14 cellular contexts compared by ENCODE assay signal in the genomic region with DNA sequence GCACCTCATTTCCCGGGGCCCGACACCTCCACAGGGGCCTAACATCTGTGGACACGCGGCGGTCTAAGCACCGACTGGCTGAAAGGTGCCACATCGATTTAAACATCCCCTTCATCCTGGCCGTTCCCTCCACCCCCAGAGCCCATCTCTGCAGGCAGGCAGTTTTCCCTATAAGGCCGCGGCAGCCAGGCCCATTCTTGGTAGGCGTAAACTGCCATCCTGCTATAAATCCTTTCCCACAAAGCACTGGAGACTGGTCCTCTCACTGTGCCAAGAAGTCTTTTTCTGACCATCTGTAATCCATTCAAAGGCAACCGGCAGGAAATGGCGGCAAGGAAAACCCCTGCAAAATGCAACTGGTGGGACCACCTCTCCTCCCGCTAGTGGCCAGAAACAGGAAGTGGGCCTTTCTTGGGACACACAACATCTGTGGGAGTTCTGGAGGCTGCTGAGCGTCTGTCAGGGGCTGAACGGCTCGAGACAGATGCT. TPM values are rescaled to one million over a fixed set of nuclear protein-coding genes. Genes with fewer than 3 reads are reported as not detected.
DNase-seq lines count a peak whose midpoint lies in the region; ATAC-seq and TF ChIP-seq lines count a peak whose summit lies in the region.
"Had no signal": no experiment of that assay in that cellular context is flagged by ENCODE, and none has a peak within 500 bp of the region (broad histone marks: within the 10 kb centered on the region; RNA-seq: fewer than 3 reads in every experiment).

No MANE protein-coding gene starts in this region.

- 79 to 89% methylated on average over 2 to 17 of the region's 17 CpGs for WGBS in endodermal cell (ENCODE audit: insufficient coverage in 1 of 2, insufficient read length in 1 of 2), 2 experiments
- no CpG with 5 or more reads among the region's 17 CpGs for WGBS in neuronal stem cell (ENCODE audit: extremely low coverage in 2 of 2, insufficient read length in 2 of 2, insufficient replicate concordance in 1 of 2), 2 donors

- H2AK5ac ChIP-seq in neuronal stem cell (ENCODE audit: low read depth, low read length): no peak overlapping the region

- H3K27me3 Mint-ChIP-seq in CD4-positive, CD25-positive, alpha-beta regulatory T cell: no peaks in the 10 kb centered on the region
- no peaks in the 10 kb centered on the region for H3K27me3 Mint-ChIP-seq in endodermal cell (ENCODE audit: insufficient read depth)
- H3K27me3 Mint-ChIP-seq: activated naive CD8-positive, alpha-beta T cell had no signal

- peaks cover 39 to 83% (median 69%) of the 10 kb centered on the region in 4 donors for H3K4me1 Mint-ChIP-seq in CD4-positive, CD25-positive, alpha-beta regulatory T cell
- H3K4me1 Mint-ChIP-seq in endodermal cell: peaks cover 51% of the 10 kb centered on the region

- peaks cover 3% of the 10 kb centered on the region for H3K79me1 ChIP-seq in neuronal stem cell (ENCODE audit: low read depth, low read length)

- no peak overlapping the region for H4K91ac ChIP-seq in neuronal stem cell (ENCODE audit: low read depth, low read length, poor library complexity)

- H3K4me1 ChIP-seq in CD4-positive, CD25-positive, alpha-beta regulatory T cell (ENCODE audit: control insufficient read depth, insufficient read depth, low read length, poor library complexity, severe bottlenecking): peaks cover 66% of the 10 kb centered on the region
- peaks cover 12% of the 10 kb centered on the region for H3K4me1 ChIP-seq in endodermal cell (ENCODE audit: control insufficient read depth, insufficient read depth, low read length)
- peaks cover 9 to 15% of the 10 kb centered on the region in 2 donors for H3K4me1 ChIP-seq in neuronal stem cell (ENCODE audit: control insufficient read depth in 2 of 2, insufficient read depth in 1 of 2, low read depth in 1 of 2, low read length in 2 of 2)

- no peak for TF ChIP-seq CTCF in NB4 (IDR thresholded peaks at IDR 0.05; ENCODE audit: low read depth, low read length)
- peak; percentile 27 for TF ChIP-seq CTCF in endodermal cell (conservative IDR thresholded peaks at IDR 0.05)
- no peak for TF ChIP-seq CTCF in WERI-Rb-1 (IDR thresholded peaks at IDR 0.05; ENCODE audit: low read depth, low read length)
- TF ChIP-seq CTCF in GM13976 (IDR thresholded peaks at IDR 0.05; ENCODE audit: borderline replicate concordance, control extremely low read depth, extremely low read depth, insufficient read depth, missing control alignments): no peak

- H3K4me2 ChIP-seq in neuronal stem cell (ENCODE audit: insufficient read depth, low read length, poor library complexity, severe bottlenecking): no peak overlapping the region

- H3K14ac ChIP-seq in neuronal stem cell (ENCODE audit: low read length): no peak overlapping the region

- no peak for DNase-seq in CD4-positive, CD25-positive, alpha-beta regulatory T cell
- DNase-seq in NB4 (ENCODE audit: low read depth): peak; percentile 61
- DNase-seq in endodermal cell: no peak
- no peak for DNase-seq in neuronal stem cell (ENCODE audit: low spot score)
- no peak for DNase-seq in WERI-Rb-1
- no peak for DNase-seq in GM13976 (ENCODE audit: low spot score)
- DNase-seq in nucleus accumbens (lab: John Stamatoyannopoulos, UW): no peak
- DNase-seq: activated CD4-positive, alpha-beta T cell treated with anti-CD3 and anti-CD28 coated beads for 1 hour; effector CD8-positive, alpha-beta T cell; naive B cell; SHP77 treated with DMSO at 0.1 percent for 48 hours had no signal

- H3K4me3 ChIP-seq in CD4-positive, CD25-positive, alpha-beta regulatory T cell (ENCODE audit: low read depth, low read length): peak overlapping the region; percentile 1
- H3K4me3 ChIP-seq in NB4 (ENCODE audit: low read depth, low read length): no peak overlapping the region
- no peak overlapping the region for H3K4me3 ChIP-seq in endodermal cell (ENCODE audit: low read length)
- H3K4me3 ChIP-seq in neuronal stem cell (ENCODE audit: low read length in 2 of 2): no peak overlapping the region
- no peak overlapping the region for H3K4me3 ChIP-seq in WERI-Rb-1 (ENCODE audit: low read depth, low read length)

- H2BK5ac ChIP-seq in neuronal stem cell (ENCODE audit: low read length): no peak overlapping the region

- H3K9ac ChIP-seq in endodermal cell (ENCODE audit: extremely low read depth, low read length, poor library complexity, severe bottlenecking) (no peak overlapping the region), neuronal stem cell (ENCODE audit: low read depth, low read length, poor library complexity) (no peak overlapping the region)

- no peaks in the 10 kb centered on the region for H3K36me3 ChIP-seq in CD4-positive, CD25-positive, alpha-beta regulatory T cell (ENCODE audit: control insufficient read depth, insufficient read depth, low read length)
- H3K36me3 ChIP-seq in endodermal cell (ENCODE audit: control insufficient read depth, insufficient read depth, low read length) (no peaks in the 10 kb centered on the region), neuronal stem cell (replicated peaks in 1 of 2; ENCODE audit: control insufficient read depth in 2 of 2, insufficient read depth in 2 of 2, low read length in 2 of 2) (no peaks in the 10 kb centered on the region), WERI-Rb-1 (no peaks in the 10 kb centered on the region)

- ATAC-seq in CD4-positive, CD25-positive, alpha-beta regulatory T cell (ENCODE audit: low read depth in 2 of 2): no peak
- ATAC-seq in HG02588 (IDR thresholded peaks at IDR 0.05; ENCODE audit: unreplicated experiment): no peak
- ATAC-seq: stimulated activated effector memory CD8-positive, alpha-beta T cell treated with anti-CD3 and anti-CD28 coated beads, Interleukin-12 subunit alpha, Interleukin-12 subunit beta, amount 100 ng/mL, for 72 hours had no signal

- H3K18ac ChIP-seq in neuronal stem cell (ENCODE audit: low read length): peak overlapping the region; percentile 24

- peaks cover 7% of the 10 kb centered on the region for H3K36me3 Mint-ChIP-seq in CD4-positive, CD25-positive, alpha-beta regulatory T cell
- H3K36me3 Mint-ChIP-seq in endodermal cell (ENCODE audit: low read depth): no peaks in the 10 kb centered on the region
- H3K36me3 Mint-ChIP-seq: naive B cell; stimulated activated effector memory CD8-positive, alpha-beta T cell treated with anti-CD3 and anti-CD28 coated beads, Interleukin-12 subunit alpha, Interleukin-12 subunit beta, amount 100 ng/mL, for 72 hours had no signal

- no peak overlapping the region for H3K23ac ChIP-seq in neuronal stem cell (ENCODE audit: low read depth, low read length, poor library complexity)

- no peak for TF ChIP-seq POLR2A in NB4 (IDR thresholded peaks at IDR 0.05; ENCODE audit: extremely low read depth, insufficient read length)

- in situ Hi-C loops in GM13976 (cut with MboI; ENCODE audit: low sequenced_read_pairs, unreplicated experiment): no loop called here

- H3K4ac ChIP-seq in neuronal stem cell (ENCODE audit: low read length): no peak overlapping the region

- H2AFZ ChIP-seq in neuronal stem cell (ENCODE audit: low read length): peak overlapping the region; percentile 64

- H3K27ac ChIP-seq in CD4-positive, CD25-positive, alpha-beta regulatory T cell (ENCODE audit: insufficient read depth, low read length, poor library complexity, severe bottlenecking): no peak overlapping the region
- H3K27ac ChIP-seq in endodermal cell (ENCODE audit: low read depth, low read length) (peak overlapping the region; percentile 1), neuronal stem cell (replicated peaks; ENCODE audit: low read length) (no peak overlapping the region), WERI-Rb-1 (no peak overlapping the region)

- H4K8ac ChIP-seq in neuronal stem cell (ENCODE audit: low read depth, low read length): no peak overlapping the region

- H3K27me3 ChIP-seq in CD4-positive, CD25-positive, alpha-beta regulatory T cell (ENCODE audit: control insufficient read depth, insufficient read depth, low read length): no peaks in the 10 kb centered on the region
- H3K27me3 ChIP-seq in endodermal cell (ENCODE audit: control insufficient read depth, insufficient read depth, low read length, poor library complexity, severe bottlenecking): no peaks in the 10 kb centered on the region
- H3K27me3 ChIP-seq in neuronal stem cell (ENCODE audit: control insufficient read depth in 3 of 3, insufficient read depth in 3 of 3, low read depth in 1 of 3, low read length in 3 of 3): no peaks in the 10 kb centered on the region
- no peaks in the 10 kb centered on the region for H3K27me3 ChIP-seq in WERI-Rb-1 (ENCODE audit: insufficient read depth, low read depth, severe bottlenecking)

- no peak overlapping the region for H2BK120ac ChIP-seq in neuronal stem cell (ENCODE audit: low read depth, low read length)

- no peak overlapping the region for H2BK12ac ChIP-seq in neuronal stem cell (ENCODE audit: low read length)

- H3K4me3 Mint-ChIP-seq in CD4-positive, CD25-positive, alpha-beta regulatory T cell: peak overlapping the region in 1 of 4 donors; percentile 14
- H3K4me3 Mint-ChIP-seq in endodermal cell: no peak overlapping the region
- H3K4me3 Mint-ChIP-seq: activated naive CD8-positive, alpha-beta T cell; naive B cell; stimulated activated effector memory CD8-positive, alpha-beta T cell treated with anti-CD3 and anti-CD28 coated beads, Interleukin-12 subunit alpha, Interleukin-12 subunit beta, amount 100 ng/mL, for 72 hours had no signal

- peak overlapping the region in 1 of 3 donors; percentile 64 for H3K27ac Mint-ChIP-seq in CD4-positive, CD25-positive, alpha-beta regulatory T cell
- H3K27ac Mint-ChIP-seq in endodermal cell: no peak overlapping the region
- H3K27ac Mint-ChIP-seq: activated naive CD8-positive, alpha-beta T cell; naive B cell; stimulated activated effector memory CD8-positive, alpha-beta T cell treated with anti-CD3 and anti-CD28 coated beads, Interleukin-12 subunit alpha, Interleukin-12 subunit beta, amount 100 ng/mL, for 72 hours had no signal

- no peaks in the 10 kb centered on the region for H3K9me3 ChIP-seq in CD4-positive, CD25-positive, alpha-beta regulatory T cell (ENCODE audit: control insufficient read depth in 2 of 2, low read length in 2 of 2)
- no peaks in the 10 kb centered on the region for H3K9me3 ChIP-seq in endodermal cell (ENCODE audit: control insufficient read depth, low read length)
- H3K9me3 ChIP-seq in neuronal stem cell (replicated peaks in 1 of 2; ENCODE audit: control insufficient read depth in 2 of 2, insufficient read depth in 1 of 2, low read depth in 1 of 2, low read length in 2 of 2): no peaks in the 10 kb centered on the region
- H3K9me3 ChIP-seq in WERI-Rb-1 (ENCODE audit: severe bottlenecking): no peaks in the 10 kb centered on the region

- H3K9me3 Mint-ChIP-seq in CD4-positive, CD25-positive, alpha-beta regulatory T cell: no peaks in the 10 kb centered on the region
- no peaks in the 10 kb centered on the region for H3K9me3 Mint-ChIP-seq in endodermal cell
- H3K9me3 Mint-ChIP-seq: naive B cell; stimulated activated effector memory CD8-positive, alpha-beta T cell treated with anti-CD3 and anti-CD28 coated beads, Interleukin-12 subunit alpha, Interleukin-12 subunit beta, amount 100 ng/mL, for 72 hours had no signal

- no peak overlapping the region for H2BK15ac ChIP-seq in neuronal stem cell (ENCODE audit: low read length)

RNA-seq across cellular contexts. Expression of gene ATXN7L1, which starts 22.4 kb away (rescaled TPM):
- 78.9 TPM for total RNA-seq in CD4-positive, CD25-positive, alpha-beta regulatory T cell
- polyA plus RNA-seq in CD4-positive, CD25-positive, alpha-beta regulatory T cell: 10 to 100 TPM; 25.8 to 28.1 (median 26.5) TPM
- 10 to 100 TPM; 16.9 to 30.4 TPM for total RNA-seq in endodermal cell
- polyA plus RNA-seq in endodermal cell (2013, experiment 1 of 2): 11.4 TPM
- polyA plus RNA-seq in endodermal cell (2013, experiment 2 of 2): 8.7 TPM
- 8.7 TPM for polyA plus RNA-seq in neuronal stem cell (2013, experiment 1 of 2)
- polyA plus RNA-seq in neuronal stem cell (2013, experiment 2 of 2): 8.2 TPM
